1 cellular context compared by ENCODE assay signal in the genomic region with DNA sequence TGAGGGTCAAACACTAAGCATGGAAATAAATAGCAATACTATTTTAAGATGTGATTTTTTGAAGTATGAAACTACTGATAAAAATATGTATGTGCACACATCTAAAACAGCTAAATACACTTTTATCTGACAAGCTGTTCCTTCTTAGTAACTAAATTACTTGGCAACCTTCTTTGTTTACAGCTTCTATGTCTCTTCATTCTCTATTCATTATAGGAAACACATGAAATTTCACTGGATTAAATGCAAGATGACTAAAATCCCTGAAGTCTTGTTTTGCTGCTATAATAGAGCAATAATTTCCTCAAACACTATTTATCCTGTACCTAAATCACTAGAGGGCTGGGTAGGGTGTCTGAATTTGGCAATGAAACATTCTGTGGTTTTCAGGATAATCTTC.
TF ChIP-seq lines count a peak whose summit lies in the region.

No MANE protein-coding gene starts in this region.

TF ChIP-seq in GM23338, 12 proteins besides CTCF, POLR2A, EP300 and RAD21 (continued from another document):
- TF ChIP-seq, protein P1, sequence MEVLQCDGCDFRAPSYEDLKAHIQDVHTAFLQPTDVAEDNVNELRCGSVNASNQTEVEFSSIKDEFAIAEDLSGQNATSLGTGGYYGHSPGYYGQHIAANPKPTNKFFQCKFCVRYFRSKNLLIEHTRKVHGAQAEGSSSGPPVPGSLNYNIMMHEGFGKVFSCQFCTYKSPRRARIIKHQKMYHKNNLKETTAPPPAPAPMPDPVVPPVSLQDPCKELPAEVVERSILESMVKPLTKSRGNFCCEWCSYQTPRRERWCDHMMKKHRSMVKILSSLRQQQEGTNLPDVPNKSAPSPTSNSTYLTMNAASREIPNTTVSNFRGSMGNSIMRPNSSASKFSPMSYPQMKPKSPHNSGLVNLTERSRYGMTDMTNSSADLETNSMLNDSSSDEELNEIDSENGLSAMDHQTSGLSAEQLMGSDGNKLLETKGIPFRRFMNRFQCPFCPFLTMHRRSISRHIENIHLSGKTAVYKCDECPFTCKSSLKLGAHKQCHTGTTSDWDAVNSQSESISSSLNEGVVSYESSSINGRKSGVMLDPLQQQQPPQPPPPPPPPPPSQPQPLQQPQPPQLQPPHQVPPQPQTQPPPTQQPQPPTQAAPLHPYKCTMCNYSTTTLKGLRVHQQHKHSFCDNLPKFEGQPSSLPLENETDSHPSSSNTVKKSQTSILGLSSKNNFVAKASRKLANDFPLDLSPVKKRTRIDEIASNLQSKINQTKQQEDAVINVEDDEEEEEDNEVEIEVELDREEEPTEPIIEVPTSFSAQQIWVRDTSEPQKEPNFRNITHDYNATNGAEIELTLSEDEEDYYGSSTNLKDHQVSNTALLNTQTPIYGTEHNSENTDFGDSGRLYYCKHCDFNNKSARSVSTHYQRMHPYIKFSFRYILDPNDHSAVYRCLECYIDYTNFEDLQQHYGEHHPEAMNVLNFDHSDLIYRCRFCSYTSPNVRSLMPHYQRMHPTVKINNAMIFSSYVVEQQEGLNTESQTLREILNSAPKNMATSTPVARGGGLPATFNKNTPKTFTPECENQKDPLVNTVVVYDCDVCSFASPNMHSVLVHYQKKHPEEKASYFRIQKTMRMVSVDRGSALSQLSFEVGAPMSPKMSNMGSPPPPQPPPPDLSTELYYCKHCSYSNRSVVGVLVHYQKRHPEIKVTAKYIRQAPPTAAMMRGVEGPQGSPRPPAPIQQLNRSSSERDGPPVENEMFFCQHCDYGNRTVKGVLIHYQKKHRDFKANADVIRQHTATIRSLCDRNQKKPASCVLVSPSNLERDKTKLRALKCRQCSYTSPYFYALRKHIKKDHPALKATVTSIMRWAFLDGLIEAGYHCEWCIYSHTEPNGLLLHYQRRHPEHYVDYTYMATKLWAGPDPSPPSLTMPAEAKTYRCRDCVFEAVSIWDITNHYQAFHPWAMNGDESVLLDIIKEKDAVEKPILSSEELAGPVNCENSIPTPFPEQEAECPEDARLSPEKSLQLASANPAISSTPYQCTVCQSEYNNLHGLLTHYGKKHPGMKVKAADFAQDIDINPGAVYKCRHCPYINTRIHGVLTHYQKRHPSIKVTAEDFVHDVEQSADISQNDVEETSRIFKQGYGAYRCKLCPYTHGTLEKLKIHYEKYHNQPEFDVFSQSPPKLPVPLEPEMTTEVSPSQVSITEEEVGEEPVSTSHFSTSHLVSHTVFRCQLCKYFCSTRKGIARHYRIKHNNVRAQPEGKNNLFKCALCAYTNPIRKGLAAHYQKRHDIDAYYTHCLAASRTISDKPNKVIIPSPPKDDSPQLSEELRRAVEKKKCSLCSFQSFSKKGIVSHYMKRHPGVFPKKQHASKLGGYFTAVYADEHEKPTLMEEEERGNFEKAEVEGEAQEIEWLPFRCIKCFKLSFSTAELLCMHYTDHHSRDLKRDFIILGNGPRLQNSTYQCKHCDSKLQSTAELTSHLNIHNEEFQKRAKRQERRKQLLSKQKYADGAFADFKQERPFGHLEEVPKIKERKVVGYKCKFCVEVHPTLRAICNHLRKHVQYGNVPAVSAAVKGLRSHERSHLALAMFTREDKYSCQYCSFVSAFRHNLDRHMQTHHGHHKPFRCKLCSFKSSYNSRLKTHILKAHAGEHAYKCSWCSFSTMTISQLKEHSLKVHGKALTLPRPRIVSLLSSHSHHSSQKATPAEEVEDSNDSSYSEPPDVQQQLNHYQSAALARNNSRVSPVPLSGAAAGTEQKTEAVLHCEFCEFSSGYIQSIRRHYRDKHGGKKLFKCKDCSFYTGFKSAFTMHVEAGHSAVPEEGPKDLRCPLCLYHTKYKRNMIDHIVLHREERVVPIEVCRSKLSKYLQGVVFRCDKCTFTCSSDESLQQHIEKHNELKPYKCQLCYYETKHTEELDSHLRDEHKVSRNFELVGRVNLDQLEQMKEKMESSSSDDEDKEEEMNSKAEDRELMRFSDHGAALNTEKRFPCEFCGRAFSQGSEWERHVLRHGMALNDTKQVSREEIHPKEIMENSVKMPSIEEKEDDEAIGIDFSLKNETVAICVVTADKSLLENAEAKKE (CRISPR knock-in tag; IDR thresholded peaks at IDR 0.05): no peak
- no peak for TF ChIP-seq ZNF114 (CRISPR knock-in tag; IDR thresholded peaks at IDR 0.05)
